11 cellular contexts compared by ENCODE assay signal in genomic region chr6:11364971-11365397, GRCh38.
A peak's percentile ranks its signal among the peaks of the same experiment; 100 is the strongest.
DNase-seq lines count a peak whose midpoint lies in the region; ATAC-seq, FAIRE-seq and TF ChIP-seq lines count a peak whose summit lies in the region.
"Had no signal": no experiment of that assay in that cellular context is flagged by ENCODE, and none has a peak within 500 bp of the region (broad histone marks: within the 10 kb centered on the region; RNA-seq: fewer than 3 reads in every experiment).

No MANE protein-coding gene starts in this region.

- H3K27ac ChIP-seq in A549 (peak overlapping the region; percentile 77 to 93; a peak in 4 of 6 replicates), gastroesophageal sphincter (peak overlapping the region; percentile 65 to 82 (median 70))
- H3K27ac ChIP-seq: BLaER1, colonic mucosa had no signal

- H3K4me3 ChIP-seq in A549, result no peak overlapping the region
- H3K4me3 ChIP-seq in gastroesophageal sphincter, result no peak overlapping the region
- H3K4me3 ChIP-seq: BLaER1, colonic mucosa, skin epidermis had no signal

- H3K27ac Mint-ChIP-seq in activated naive CD8-positive, alpha-beta T cell treated with anti-CD3 and anti-CD28 coated beads for 36 hours, result peak overlapping the region; percentile 93

- H3K36me3 ChIP-seq in gastroesophageal sphincter, result no peaks in the 10 kb centered on the region
- H3K36me3 ChIP-seq: BLaER1, colonic mucosa had no signal

- H3K36me3 Mint-ChIP-seq in activated naive CD8-positive, alpha-beta T cell treated with anti-CD3 and anti-CD28 coated beads for 36 hours, result peaks cover 82% of the 10 kb centered on the region

- TF ChIP-seq POLR2A in A549 (IDR thresholded peaks at IDR 0.05; ENCODE audit: low read length) (no peak), gastroesophageal sphincter (IDR thresholded peaks at IDR 0.05) (no peak)

- DNase-seq in A549 (ENCODE audit: low read depth in 1 of 2, low spot score in 1 of 2) (no peak), omental fat pad (ENCODE audit: low spot score) (no peak), NCI-H128 (lab: John Stamatoyannopoulos, UW; ENCODE audit: unreplicated experiment) (no peak), NCI-H1417 (lab: John Stamatoyannopoulos, UW) (no peak)
- DNase-seq in activated naive CD8-positive, alpha-beta T cell treated with anti-CD3 and anti-CD28 coated beads for 36 hours, result no peak
- DNase-seq: colonic mucosa had no signal

- H3K4me1 ChIP-seq in A549 (peaks cover 30% of the 10 kb centered on the region), gastroesophageal sphincter (peaks cover 0 to 9% (median 0%) of the 10 kb centered on the region in 3 donors)
- H3K4me1 ChIP-seq: BLaER1 had no signal

- CTCF ChIA-PET in A549 (lab: Yijun Ruan, JAX), result interaction anchor here (1.1 kb wide), 1 partner anchor 133 kb away, joined by 3 read pairs; no protein-coding TSS in a partner anchor

- 86% methylated on average over 5 of the region's 5 CpGs for WGBS in A549 (ENCODE audit: missing lambda C conversion rate)
- WGBS in gastroesophageal sphincter (ENCODE audit: low coverage in 1 of 2), 2 donors, result 34 to 65% methylated on average over 2 to 5 of the region's 5 CpGs

- TF ChIP-seq RAD21 in A549 (conservative IDR thresholded peaks at IDR 0.05 in 1 of 2, IDR thresholded peaks at IDR 0.05 in 1 of 2), result no peak

- H3K9me3 ChIP-seq in A549, result peaks cover 4% of the 10 kb centered on the region; the same call in 1 of the 3 replicates
- no peaks in the 10 kb centered on the region for H3K9me3 ChIP-seq in gastroesophageal sphincter
- H3K9me3 ChIP-seq: colonic mucosa had no signal

- no peak for FAIRE-seq in A549 (lab: Jason Lieb, UNC)

- no peak for TF ChIP-seq CTCF in A549 (IDR thresholded peaks at IDR 0.05)
- no peak for TF ChIP-seq CTCF in gastroesophageal sphincter (IDR thresholded peaks at IDR 0.05)
- TF ChIP-seq CTCF in omental fat pad (IDR thresholded peaks at IDR 0.05), result no peak

- H3K4me3 Mint-ChIP-seq in activated naive CD8-positive, alpha-beta T cell treated with anti-CD3 and anti-CD28 coated beads for 36 hours, result no peak overlapping the region

- H3K4me2 ChIP-seq in A549, result no peak overlapping the region
- H3K4me2 ChIP-seq: BLaER1 had no signal

- TF ChIP-seq EP300 in A549 (IDR thresholded peaks at IDR 0.05) (no peak), gastroesophageal sphincter (IDR thresholded peaks at IDR 0.05) (peak; percentile 82)

- H3K27me3 ChIP-seq in gastroesophageal sphincter, result no peaks in the 10 kb centered on the region
- H3K27me3 ChIP-seq: BLaER1, colonic mucosa had no signal

- ATAC-seq in A549, result no peak
- ATAC-seq in gastroesophageal sphincter, result peak; percentile 85
- ATAC-seq in omental fat pad (ENCODE audit: low FRiP score), result peak; percentile 62
- ATAC-seq in GM19455 (IDR thresholded peaks at IDR 0.05; ENCODE audit: unreplicated experiment), result no peak
- ATAC-seq in HG03039 (IDR thresholded peaks at IDR 0.05; ENCODE audit: unreplicated experiment), result no peak

- POLR2A ChIA-PET in A549 (lab: Yijun Ruan, JAX), result no interaction called here

- H3K4me1 Mint-ChIP-seq in activated naive CD8-positive, alpha-beta T cell treated with anti-CD3 and anti-CD28 coated beads for 36 hours, result peaks cover 86% of the 10 kb centered on the region

- peaks cover 26% of the 10 kb centered on the region for H3K9me3 Mint-ChIP-seq in activated naive CD8-positive, alpha-beta T cell treated with anti-CD3 and anti-CD28 coated beads for 36 hours

- no peaks in the 10 kb centered on the region for H3K27me3 Mint-ChIP-seq in activated naive CD8-positive, alpha-beta T cell treated with anti-CD3 and anti-CD28 coated beads for 36 hours

TF ChIP-seq in A549, 52 proteins besides CTCF, POLR2A, EP300 and RAD21:
- TF ChIP-seq HDAC2 (IDR thresholded peaks at IDR 0.05), result no peak
- TF ChIP-seq MAX (IDR thresholded peaks at IDR 0.05), result no peak
- TF ChIP-seq POLR2AphosphoS2 (conservative IDR thresholded peaks at IDR 0.05; ENCODE audit: low read length), result no peak
- no peak for TF ChIP-seq ATOH8 (CRISPR knock-in tag; IDR thresholded peaks at IDR 0.05; ENCODE audit: low read depth)
- TF ChIP-seq GATA3 (IDR thresholded peaks at IDR 0.05; ENCODE audit: borderline replicate concordance), result no peak
- no peak for TF ChIP-seq FOSB (CRISPR knock-in tag; IDR thresholded peaks at IDR 0.05)

Comparison
In these comparisons a context has a peak if more than half of its experiments do, and no peak if none do; other contexts are left out.
1. ATAC-seq: peak in gastroesophageal sphincter (single experiment) and omental fat pad (single experiment); none in A549 (0 of 2), GM19455 (single experiment) and HG03039 (single experiment).